26 cellular contexts compared by ENCODE assay signal in the genomic region with DNA sequence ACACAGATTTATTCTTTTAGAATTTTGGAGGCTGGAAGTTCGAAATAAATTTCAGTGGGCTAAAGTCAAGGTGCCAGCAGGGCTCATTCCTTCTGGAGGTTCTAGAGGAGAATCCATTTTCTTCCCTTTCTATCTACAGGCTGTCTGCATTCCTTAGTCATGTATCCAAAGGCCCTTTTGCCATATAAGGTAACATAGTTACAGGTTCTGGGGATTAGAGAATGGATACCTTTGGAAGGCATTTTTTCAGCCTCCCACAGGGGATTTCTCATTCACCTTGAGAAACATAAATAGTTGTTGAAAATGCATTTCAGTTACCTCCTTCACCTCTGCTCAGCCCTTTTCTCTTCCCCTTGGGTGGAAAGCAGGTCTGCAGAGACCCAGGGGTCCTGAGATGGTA.
DNase-seq lines count a peak whose midpoint lies in the region; FAIRE-seq and TF ChIP-seq lines count a peak whose summit lies in the region.
"Had no signal": no experiment of that assay in that cellular context is flagged by ENCODE, and none has a peak within 500 bp of the region (broad histone marks: within the 10 kb centered on the region; RNA-seq: fewer than 3 reads in every experiment).

No MANE protein-coding gene starts in this region.

- TF ChIP-seq EP300 in Ishikawa (IDR thresholded peaks at IDR 0.05; ENCODE audit: borderline replicate concordance) (no peak; the same call in 1 of the 2 replicates), H1 (IDR thresholded peaks at IDR 0.05; ENCODE audit: borderline replicate concordance in 1 of 2, low read depth in 2 of 2, low read length in 2 of 2) (no peak)

- peak overlapping the region; percentile 26; the same call in 1 of the 2 replicates for H3K27ac ChIP-seq in H1 (ENCODE audit: low read depth, low read length)
- H3K27ac ChIP-seq: neutrophil, upper lobe of left lung, WERI-Rb-1 had no signal

- H2BK15ac ChIP-seq in H1 (ENCODE audit: low read length) = no peak overlapping the region

- no peaks in the 10 kb centered on the region for H4K20me1 ChIP-seq in H1 (replicated peaks in 1 of 2; ENCODE audit: control insufficient read depth in 1 of 2, insufficient read depth in 2 of 2, low read length in 2 of 2)

- H3K9me3 Mint-ChIP-seq in activated naive CD8-positive, alpha-beta T cell treated with anti-CD3 and anti-CD28 coated beads for 36 hours = no peaks in the 10 kb centered on the region
- H3K9me3 Mint-ChIP-seq in glutamatergic neuron (ENCODE audit: unreplicated experiment) = peaks cover 3% of the 10 kb centered on the region

- H2AK5ac ChIP-seq in H1 (ENCODE audit: low read depth, low read length) = no peak overlapping the region

- no peak overlapping the region for H3K14ac ChIP-seq in H1 (ENCODE audit: insufficient read length)

- TF ChIP-seq POLR2A in H1 (IDR thresholded peaks at IDR 0.05; ENCODE audit: control extremely low read depth in 1 of 2, low read depth in 2 of 2, low read length in 2 of 2) = no peak

- no peaks in the 10 kb centered on the region for H3K36me3 ChIP-seq in H1 (ENCODE audit: control insufficient read depth in 2 of 4, insufficient read depth in 4 of 4, low read length in 3 of 4)
- H3K36me3 ChIP-seq: BE2C, neutrophil, upper lobe of left lung, WERI-Rb-1 had no signal

- TF ChIP-seq RAD21 in Ishikawa (IDR thresholded peaks at IDR 0.05; ENCODE audit: low read depth) (no peak), H1 (IDR thresholded peaks at IDR 0.05 in 1 of 2, conservative IDR thresholded peaks at IDR 0.05 in 1 of 2; ENCODE audit: low read depth in 2 of 2, low read length in 2 of 2) (no peak)

- H2BK120ac ChIP-seq in H1 (replicated peaks; ENCODE audit: low read depth, low read length) = no peak overlapping the region

- CTCF ChIA-PET in H1 (lab: Charles Lee; ENCODE audit: partially characterized antibody) = no interaction called here

- H3K4me1 Mint-ChIP-seq in activated naive CD8-positive, alpha-beta T cell treated with anti-CD3 and anti-CD28 coated beads for 36 hours = no peaks in the 10 kb centered on the region
- no peaks in the 10 kb centered on the region for H3K4me1 Mint-ChIP-seq in glutamatergic neuron (ENCODE audit: low read depth, unreplicated experiment)

- no peak overlapping the region for H3K4me3 ChIP-seq in H1 (ENCODE audit: extremely low read depth in 1 of 4, insufficient read depth in 2 of 4, low read depth in 3 of 4, low read length in 4 of 4)
- H3K4me3 ChIP-seq: A549, upper lobe of left lung had no signal

- H3K9me3 ChIP-seq in H1 (ENCODE audit: insufficient read depth in 2 of 2, low read depth in 1 of 2, low read length in 1 of 2) = no peaks in the 10 kb centered on the region
- H3K9me3 ChIP-seq: A549, BE2C, neutrophil, upper lobe of left lung had no signal

- H2BK5ac ChIP-seq in H1 (ENCODE audit: low read depth, low read length) = no peak overlapping the region

- H3K18ac ChIP-seq in H1 (ENCODE audit: extremely low read depth, low read length) = no peak overlapping the region

- H3K36me3 Mint-ChIP-seq in activated naive CD8-positive, alpha-beta T cell treated with anti-CD3 and anti-CD28 coated beads for 36 hours = no peaks in the 10 kb centered on the region
- no peaks in the 10 kb centered on the region for H3K36me3 Mint-ChIP-seq in glutamatergic neuron (ENCODE audit: unreplicated experiment)

- DNase-seq in ACHN (peak; percentile 10), H1 (ENCODE audit: low read depth in 1 of 2, low spot score in 2 of 2) (no peak), kidney glomerular epithelial cell (lab: John Stamatoyannopoulos, UW) (peak; percentile 81), NCI-H82 (lab: John Stamatoyannopoulos, UW) (no peak), glutamatergic neuron (no peak)
- no peak for DNase-seq in stimulated activated CD4-positive, alpha-beta T cell treated with anti-CD3 and anti-CD28 coated beads, Interleukin-1b, Interleukin-23, amount 100 ng/mL, for 48 hours
- DNase-seq in activated naive CD8-positive, alpha-beta T cell treated with anti-CD3 and anti-CD28 coated beads for 36 hours = no peak
- DNase-seq: activated CD4-positive, alpha-beta T cell treated with anti-CD3 and anti-CD28 coated beads, Interleukin-2, amount 50 U/mL, for 4 hours; activated gamma-delta T cell; BE2C; DMS79 treated with DMSO at 0.1 percent for 48 hours; effector CD8-positive, alpha-beta T cell; erythroblast; foreskin melanocyte; hypothalamus; left cardiac atrium; NCI-H1092 treated with DMSO at 0.1 percent for 48 hours; NCI-H1930; NCI-H2227 treated with DMSO at 0.1 percent for 48 hours; T-helper 9 cell; upper lobe of left lung; WERI-Rb-1 had no signal

- no peak overlapping the region for H2AFZ ChIP-seq in H1 (ENCODE audit: low read length)

- 83% methylated on average over 1 of the region's 1 CpG; no CpG with 5 or more reads in 1 of the 2 experiments for WGBS in H1 (ENCODE audit: extremely low coverage in 1 of 2, insufficient coverage in 1 of 2, insufficient read length in 1 of 2, insufficient replicate concordance in 2 of 2, low coverage in 1 of 2, low lambda C conversion rate in 2 of 2, missing lambda C conversion rate in 1 of 2), 2 experiments

- H3K4me1 ChIP-seq in H1 (replicated peaks in 1 of 4; ENCODE audit: control insufficient read depth in 3 of 4, insufficient read depth in 4 of 4, low read length in 3 of 4) = no peaks in the 10 kb centered on the region
- H3K4me1 ChIP-seq: upper lobe of left lung had no signal

- no peaks in the 10 kb centered on the region for H3K79me2 ChIP-seq in H1 (ENCODE audit: control insufficient read depth in 1 of 2, insufficient read depth in 2 of 2, low read length in 2 of 2)

- H2BK20ac ChIP-seq in H1 (ENCODE audit: low read length) = no peak overlapping the region

- H3K27me3 Mint-ChIP-seq in activated naive CD8-positive, alpha-beta T cell treated with anti-CD3 and anti-CD28 coated beads for 36 hours = no peaks in the 10 kb centered on the region
- H3K27me3 Mint-ChIP-seq in glutamatergic neuron (ENCODE audit: unreplicated experiment) = peaks cover 3% of the 10 kb centered on the region

- no peak overlapping the region for H3K56ac ChIP-seq in H1 (replicated peaks; ENCODE audit: insufficient read length, low read depth, low read length)

- no peak for FAIRE-seq in H1 (lab: Jason Lieb, UNC)
- FAIRE-seq: A549, H54 had no signal

- H3K4me3 Mint-ChIP-seq in activated naive CD8-positive, alpha-beta T cell treated with anti-CD3 and anti-CD28 coated beads for 36 hours = no peak overlapping the region
- no peak overlapping the region for H3K4me3 Mint-ChIP-seq in glutamatergic neuron (ENCODE audit: unreplicated experiment)

- no peak overlapping the region; the same call in 1 of the 2 replicates for H2BK12ac ChIP-seq in H1 (ENCODE audit: low read depth, low read length)

- H4K91ac ChIP-seq in H1 (replicated peaks; ENCODE audit: insufficient read length, low read length) = no peak overlapping the region

- POLR2A ChIA-PET in H1 (lab: Charles Lee; ENCODE audit: partially characterized antibody) = no interaction called here

- H3K27me3 ChIP-seq in H1 (replicated peaks in 1 of 4; ENCODE audit: control insufficient read depth in 3 of 4, extremely low read depth in 1 of 4, insufficient read depth in 3 of 4, low read length in 3 of 4) = no peaks in the 10 kb centered on the region
- H3K27me3 ChIP-seq: BE2C, neutrophil, upper lobe of left lung had no signal

- no peak overlapping the region for H3K4me2 ChIP-seq in H1 (ENCODE audit: insufficient read depth in 1 of 2, low read depth in 2 of 2, low read length in 2 of 2)

- H3K4ac ChIP-seq in H1 (replicated peaks; ENCODE audit: insufficient read length, low read depth, low read length) = no peak overlapping the region

- no peak overlapping the region for H3K9ac ChIP-seq in H1 (replicated peaks in 1 of 4; ENCODE audit: extremely low read depth in 1 of 4, low read depth in 3 of 4, low read length in 3 of 4)

- no peak overlapping the region for H4K5ac ChIP-seq in H1 (ENCODE audit: insufficient read length, low read depth, low read length)

- no peaks in the 10 kb centered on the region for H3K23me2 ChIP-seq in H1 (ENCODE audit: low read depth, low read length)

- no peak overlapping the region for H3K23ac ChIP-seq in H1 (ENCODE audit: insufficient read length)

- no peak overlapping the region for H3K27ac Mint-ChIP-seq in activated naive CD8-positive, alpha-beta T cell treated with anti-CD3 and anti-CD28 coated beads for 36 hours
- H3K27ac Mint-ChIP-seq in glutamatergic neuron (ENCODE audit: unreplicated experiment) = no peak overlapping the region

- H3K79me1 ChIP-seq in H1 (ENCODE audit: low read depth, low read length) = no peaks in the 10 kb centered on the region

- TF ChIP-seq CTCF in H1 (IDR thresholded peaks at IDR 0.05; ENCODE audit: control extremely low read depth in 1 of 3, insufficient read depth in 1 of 3, low read depth in 1 of 3, low read length in 3 of 3) (no peak), glutamatergic neuron (IDR thresholded peaks at IDR 0.05; ENCODE audit: partially characterized antibody, unreplicated experiment) (no peak)

- no peak overlapping the region; the same call in 1 of the 2 replicates for H4K8ac ChIP-seq in H1 (ENCODE audit: extremely low read depth, insufficient read depth, low read length)

- in situ Hi-C loops in ACHN (cut with HindIII; ENCODE audit: low pct_ligation_motif_present, low pct_unique_long_range_greater_than_20kb, low sequenced_read_pairs) = no loop called here

TF ChIP-seq in Ishikawa, 13 proteins besides CTCF, POLR2A, EP300 and RAD21:
- TF ChIP-seq TAF1 (IDR thresholded peaks at IDR 0.05; ENCODE audit: low read depth) (no peak), YY1 (IDR thresholded peaks at IDR 0.05; ENCODE audit: low read depth) (no peak), TEAD4 (IDR thresholded peaks at IDR 0.05) (peak; percentile 32; the same call in 1 of the 2 replicates)

TF ChIP-seq in H1, 55 proteins besides CTCF, POLR2A, EP300 and RAD21:
- TF ChIP-seq SRF (IDR thresholded peaks at IDR 0.05; ENCODE audit: low read depth, low read length) = peak; percentile 97
- no peak for TF ChIP-seq CREB1 (IDR thresholded peaks at IDR 0.05)

Comparison
In these comparisons a context has a peak if more than half of its experiments do, and no peak if none do; other contexts are left out.
1. DNase-seq: peak in ACHN (single experiment) and kidney glomerular epithelial cell (single experiment); none in H1 (0 of 2), stimulated activated CD4-positive, alpha-beta T cell treated with anti-CD3 and anti-CD28 coated beads, Interleukin-1b, Interleukin-23, amount 100 ng/mL, for 48 hours (single experiment), NCI-H82 (single experiment), activated naive CD8-positive, alpha-beta T cell treated with anti-CD3 and anti-CD28 coated beads for 36 hours (single experiment) and glutamatergic neuron (single experiment).